1 cellular context compared by ENCODE assay signal in genomic region chr16:72470541-72470940, GRCh38.
TF ChIP-seq lines count a peak whose summit lies in the region.

No MANE protein-coding gene starts in this region.

TF ChIP-seq in HepG2, 621 proteins besides CTCF, POLR2A, EP300 and RAD21 (continued from another document):
- TF ChIP-seq ZNF280B (CRISPR knock-in tag; IDR thresholded peaks at IDR 0.05; ENCODE audit: borderline replicate concordance): no peak
- no peak for TF ChIP-seq JARID2 (CRISPR knock-in tag; IDR thresholded peaks at IDR 0.05; ENCODE audit: insufficient replicate concordance)
- no peak for TF ChIP-seq JUND (CRISPR knock-in tag; IDR thresholded peaks at IDR 0.05)
TF ChIP-seq in HepG2: peak in this region for 0.
